18 cellular contexts compared by ENCODE assay signal in the genomic region with DNA sequence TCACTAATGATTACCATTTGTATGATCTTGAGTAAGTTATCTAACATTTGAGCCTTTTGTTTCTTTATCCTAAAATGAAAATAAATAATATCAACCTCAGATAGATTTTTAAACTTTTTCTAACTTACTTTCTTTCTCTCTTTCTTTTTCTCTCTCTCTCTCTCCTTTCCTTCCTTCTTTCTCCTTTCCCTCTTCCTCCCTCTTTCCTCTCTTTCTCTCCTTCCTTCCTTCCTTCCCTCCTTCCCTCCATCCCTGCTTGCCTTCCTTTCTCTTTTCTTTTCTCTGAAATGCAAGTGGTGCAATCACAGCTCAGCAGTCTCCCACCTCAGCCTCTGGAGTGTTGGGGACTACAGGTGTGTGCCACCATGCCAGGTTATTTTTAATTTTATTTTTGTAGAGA.
"Had no signal": no experiment of that assay in that cellular context is flagged by ENCODE, and none has a peak within 500 bp of the region (broad histone marks: within the 10 kb centered on the region; RNA-seq: fewer than 3 reads in every experiment).

No MANE protein-coding gene starts in this region.

- H3K36me3 ChIP-seq: ascending aorta, cardiac muscle cell, prostate gland, thyroid gland had no signal

- H3K27ac ChIP-seq: ascending aorta, cardiac muscle cell, prostate gland had no signal

- H3K4me1 ChIP-seq: prostate gland had no signal

- H3K9me3 Mint-ChIP-seq: activated naive CD8-positive, alpha-beta T cell treated with anti-CD3 and anti-CD28 coated beads, Interleukin-2, amount 10 ng/mL, durations not matched to agents 7 days and 5 days; natural killer cell; T-helper 1 cell treated with Interleukin-12 subunit alpha and Interleukin-12 subunit beta and Interleukin-4 antibody, amounts not matched to agents 30 μg/mL and 1 μg/mL, for 36 hours had no signal

- H3K4me3 Mint-ChIP-seq: activated naive CD8-positive, alpha-beta T cell treated with anti-CD3 and anti-CD28 coated beads, Interleukin-2, amount 10 ng/mL, durations not matched to agents 7 days and 5 days; natural killer cell; T-helper 1 cell treated with Interleukin-12 subunit alpha and Interleukin-12 subunit beta and Interleukin-4 antibody, amounts not matched to agents 30 μg/mL and 1 μg/mL, for 36 hours had no signal

- H3K4me3 ChIP-seq: ascending aorta, cardiac muscle cell, mucosa of descending colon, prostate gland, thyroid gland had no signal

- H3K27me3 Mint-ChIP-seq: activated naive CD8-positive, alpha-beta T cell treated with anti-CD3 and anti-CD28 coated beads, Interleukin-2, amount 10 ng/mL, durations not matched to agents 7 days and 5 days had no signal

- H3K36me3 Mint-ChIP-seq: natural killer cell had no signal

- ATAC-seq: mucosa of descending colon, natural killer cell, sciatic nerve, SK-N-SH treated with all-trans-retinoic acid at 6 μM for 48 hours had no signal

- H3K9me3 ChIP-seq: ascending aorta, mucosa of descending colon, prostate gland, thyroid gland had no signal

- H3K27me3 ChIP-seq: ascending aorta, cardiac muscle cell, thyroid gland had no signal

- DNase-seq: activated CD4-positive, alpha-beta T cell treated with anti-CD3 and anti-CD28 coated beads, Interleukin-2, amount 50 U/mL, for 1 hour; activated gamma-delta T cell treated with Interleukin-2 at 50 U/mL for 16 hours; activated naive CD8-positive, alpha-beta T cell treated with anti-CD3 and anti-CD28 coated beads, Interleukin-2, amount 10 ng/mL, durations not matched to agents 7 days and 5 days; activated T-cell treated with anti-CD3 and anti-CD28 coated beads for 4 hours; glutamatergic neuron; mammary epithelial cell; mucosa of descending colon; natural killer cell; nucleus accumbens; stimulated activated CD4-positive, alpha-beta T cell treated with anti-CD3 and anti-CD28 coated beads, Interleukin-2, amount 100 ng/mL, for 24 hours; stimulated activated naive CD4-positive, alpha-beta T cell treated with Interleukin-2 at 50 U/mL for 16 hours; thyroid gland had no signal

- H3K27ac Mint-ChIP-seq: activated naive CD8-positive, alpha-beta T cell treated with anti-CD3 and anti-CD28 coated beads, Interleukin-2, amount 10 ng/mL, durations not matched to agents 7 days and 5 days; natural killer cell; T-helper 1 cell treated with Interleukin-12 subunit alpha and Interleukin-12 subunit beta and Interleukin-4 antibody, amounts not matched to agents 30 μg/mL and 1 μg/mL, for 36 hours had no signal
